ENCODE assay signal across 1 cellular context in the genomic region with DNA sequence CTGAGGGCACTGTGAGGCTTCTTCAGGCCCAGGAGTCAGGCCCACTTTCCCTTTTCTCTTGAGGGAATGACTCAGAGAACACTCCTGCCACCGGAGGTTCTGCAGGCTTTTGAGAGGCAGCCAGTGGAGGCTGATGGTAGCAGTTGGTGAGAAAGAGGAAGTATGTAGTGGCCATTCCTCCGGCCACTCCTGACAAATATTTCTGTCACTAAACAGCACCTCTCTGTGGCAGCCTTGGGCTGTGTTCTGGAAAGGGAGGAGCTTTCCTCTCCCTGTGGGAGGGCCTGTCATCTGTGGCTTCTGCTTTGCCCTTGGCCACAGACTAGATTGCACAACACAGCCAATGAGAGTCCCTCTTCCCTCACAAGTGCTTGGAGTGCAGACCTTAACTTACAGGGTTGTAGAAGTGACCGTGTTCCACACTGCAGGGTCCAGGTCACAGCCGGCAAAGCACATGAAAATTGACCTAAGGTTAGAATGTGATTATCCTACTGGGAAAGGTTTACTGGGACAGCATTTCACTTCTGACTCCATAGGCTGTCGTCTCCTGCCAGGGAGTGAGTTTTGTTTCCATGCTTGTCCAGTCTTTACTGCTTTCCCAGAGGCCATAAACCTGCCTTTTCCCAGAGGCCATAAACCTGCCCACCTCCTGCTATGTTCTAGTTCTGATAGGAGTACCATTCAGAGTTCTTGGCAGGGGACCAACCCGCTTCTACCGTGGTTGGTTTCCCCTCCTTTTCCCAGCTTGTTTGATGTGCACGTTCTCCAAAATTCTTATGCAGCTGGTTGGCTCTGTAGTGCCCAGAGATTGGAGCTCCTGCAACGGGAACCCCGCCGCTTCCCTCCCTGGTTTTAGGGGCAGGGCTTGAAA.
TF ChIP-seq lines count a peak whose summit lies in the region.

No MANE protein-coding gene starts in this region.

TF ChIP-seq in GM12878, 131 proteins besides CTCF, POLR2A, EP300 and RAD21 (continued from another document and continues in another):
- TF ChIP-seq, protein P1, sequence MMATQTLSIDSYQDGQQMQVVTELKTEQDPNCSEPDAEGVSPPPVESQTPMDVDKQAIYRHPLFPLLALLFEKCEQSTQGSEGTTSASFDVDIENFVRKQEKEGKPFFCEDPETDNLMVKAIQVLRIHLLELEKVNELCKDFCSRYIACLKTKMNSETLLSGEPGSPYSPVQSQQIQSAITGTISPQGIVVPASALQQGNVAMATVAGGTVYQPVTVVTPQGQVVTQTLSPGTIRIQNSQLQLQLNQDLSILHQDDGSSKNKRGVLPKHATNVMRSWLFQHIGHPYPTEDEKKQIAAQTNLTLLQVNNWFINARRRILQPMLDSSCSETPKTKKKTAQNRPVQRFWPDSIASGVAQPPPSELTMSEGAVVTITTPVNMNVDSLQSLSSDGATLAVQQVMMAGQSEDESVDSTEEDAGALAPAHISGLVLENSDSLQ (IDR thresholded peaks at IDR 0.05): peak; percentile 82
- TF ChIP-seq, protein P2, sequence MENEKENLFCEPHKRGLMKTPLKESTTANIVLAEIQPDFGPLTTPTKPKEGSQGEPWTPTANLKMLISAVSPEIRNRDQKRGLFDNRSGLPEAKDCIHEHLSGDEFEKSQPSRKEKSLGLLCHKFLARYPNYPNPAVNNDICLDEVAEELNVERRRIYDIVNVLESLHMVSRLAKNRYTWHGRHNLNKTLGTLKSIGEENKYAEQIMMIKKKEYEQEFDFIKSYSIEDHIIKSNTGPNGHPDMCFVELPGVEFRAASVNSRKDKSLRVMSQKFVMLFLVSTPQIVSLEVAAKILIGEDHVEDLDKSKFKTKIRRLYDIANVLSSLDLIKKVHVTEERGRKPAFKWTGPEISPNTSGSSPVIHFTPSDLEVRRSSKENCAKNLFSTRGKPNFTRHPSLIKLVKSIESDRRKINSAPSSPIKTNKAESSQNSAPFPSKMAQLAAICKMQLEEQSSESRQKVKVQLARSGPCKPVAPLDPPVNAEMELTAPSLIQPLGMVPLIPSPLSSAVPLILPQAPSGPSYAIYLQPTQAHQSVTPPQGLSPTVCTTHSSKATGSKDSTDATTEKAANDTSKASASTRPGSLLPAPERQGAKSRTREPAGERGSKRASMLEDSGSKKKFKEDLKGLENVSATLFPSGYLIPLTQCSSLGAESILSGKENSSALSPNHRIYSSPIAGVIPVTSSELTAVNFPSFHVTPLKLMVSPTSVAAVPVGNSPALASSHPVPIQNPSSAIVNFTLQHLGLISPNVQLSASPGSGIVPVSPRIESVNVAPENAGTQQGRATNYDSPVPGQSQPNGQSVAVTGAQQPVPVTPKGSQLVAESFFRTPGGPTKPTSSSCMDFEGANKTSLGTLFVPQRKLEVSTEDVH (IDR thresholded peaks at IDR 0.05; ENCODE audit: low read depth, partially characterized antibody): no peak
- TF ChIP-seq, protein P3, sequence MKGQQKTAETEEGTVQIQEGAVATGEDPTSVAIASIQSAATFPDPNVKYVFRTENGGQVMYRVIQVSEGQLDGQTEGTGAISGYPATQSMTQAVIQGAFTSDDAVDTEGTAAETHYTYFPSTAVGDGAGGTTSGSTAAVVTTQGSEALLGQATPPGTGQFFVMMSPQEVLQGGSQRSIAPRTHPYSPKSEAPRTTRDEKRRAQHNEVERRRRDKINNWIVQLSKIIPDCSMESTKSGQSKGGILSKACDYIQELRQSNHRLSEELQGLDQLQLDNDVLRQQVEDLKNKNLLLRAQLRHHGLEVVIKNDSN (IDR thresholded peaks at IDR 0.05; ENCODE audit: borderline replicate concordance, extremely low read length, insufficient read depth, low read depth, low read length): no peak
- no peak for TF ChIP-seq ZBED1 (IDR thresholded peaks at IDR 0.05; ENCODE audit: borderline replicate concordance)
- TF ChIP-seq POLR2AphosphoS5 (IDR thresholded peaks at IDR 0.05; ENCODE audit: low read length): no peak
- no peak for TF ChIP-seq MTA3 (IDR thresholded peaks at IDR 0.05; ENCODE audit: borderline replicate concordance, low read length)
- no peak for TF ChIP-seq NFIC (IDR thresholded peaks at IDR 0.05; ENCODE audit: low read depth, low read length)
- no peak for TF ChIP-seq SP1 (IDR thresholded peaks at IDR 0.05; ENCODE audit: low read depth, low read length)
- TF ChIP-seq, protein P4, sequence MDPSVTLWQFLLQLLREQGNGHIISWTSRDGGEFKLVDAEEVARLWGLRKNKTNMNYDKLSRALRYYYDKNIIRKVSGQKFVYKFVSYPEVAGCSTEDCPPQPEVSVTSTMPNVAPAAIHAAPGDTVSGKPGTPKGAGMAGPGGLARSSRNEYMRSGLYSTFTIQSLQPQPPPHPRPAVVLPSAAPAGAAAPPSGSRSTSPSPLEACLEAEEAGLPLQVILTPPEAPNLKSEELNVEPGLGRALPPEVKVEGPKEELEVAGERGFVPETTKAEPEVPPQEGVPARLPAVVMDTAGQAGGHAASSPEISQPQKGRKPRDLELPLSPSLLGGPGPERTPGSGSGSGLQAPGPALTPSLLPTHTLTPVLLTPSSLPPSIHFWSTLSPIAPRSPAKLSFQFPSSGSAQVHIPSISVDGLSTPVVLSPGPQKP (IDR thresholded peaks at IDR 0.05; ENCODE audit: low read depth, low read length): 0 out of 2 replicates have a peak, but pooled peaks have one; percentile 48
- no peak for TF ChIP-seq TAF1 (IDR thresholded peaks at IDR 0.05; ENCODE audit: borderline replicate concordance, low read depth, low read length)
- TF ChIP-seq, protein P5, sequence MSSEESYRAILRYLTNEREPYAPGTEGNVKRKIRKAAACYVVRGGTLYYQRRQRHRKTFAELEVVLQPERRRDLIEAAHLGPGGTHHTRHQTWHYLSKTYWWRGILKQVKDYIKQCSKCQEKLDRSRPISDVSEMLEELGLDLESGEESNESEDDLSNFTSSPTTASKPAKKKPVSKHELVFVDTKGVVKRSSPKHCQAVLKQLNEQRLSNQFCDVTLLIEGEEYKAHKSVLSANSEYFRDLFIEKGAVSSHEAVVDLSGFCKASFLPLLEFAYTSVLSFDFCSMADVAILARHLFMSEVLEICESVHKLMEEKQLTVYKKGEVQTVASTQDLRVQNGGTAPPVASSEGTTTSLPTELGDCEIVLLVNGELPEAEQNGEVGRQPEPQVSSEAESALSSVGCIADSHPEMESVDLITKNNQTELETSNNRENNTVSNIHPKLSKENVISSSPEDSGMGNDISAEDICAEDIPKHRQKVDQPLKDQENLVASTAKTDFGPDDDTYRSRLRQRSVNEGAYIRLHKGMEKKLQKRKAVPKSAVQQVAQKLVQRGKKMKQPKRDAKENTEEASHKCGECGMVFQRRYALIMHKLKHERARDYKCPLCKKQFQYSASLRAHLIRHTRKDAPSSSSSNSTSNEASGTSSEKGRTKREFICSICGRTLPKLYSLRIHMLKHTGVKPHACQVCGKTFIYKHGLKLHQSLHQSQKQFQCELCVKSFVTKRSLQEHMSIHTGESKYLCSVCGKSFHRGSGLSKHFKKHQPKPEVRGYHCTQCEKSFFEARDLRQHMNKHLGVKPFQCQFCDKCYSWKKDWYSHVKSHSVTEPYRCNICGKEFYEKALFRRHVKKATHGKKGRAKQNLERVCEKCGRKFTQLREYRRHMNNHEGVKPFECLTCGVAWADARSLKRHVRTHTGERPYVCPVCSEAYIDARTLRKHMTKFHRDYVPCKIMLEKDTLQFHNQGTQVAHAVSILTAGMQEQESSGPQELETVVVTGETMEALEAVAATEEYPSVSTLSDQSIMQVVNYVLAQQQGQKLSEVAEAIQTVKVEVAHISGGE (CRISPR knock-in tag; IDR thresholded peaks at IDR 0.05): no peak
- TF ChIP-seq BRCA1 (IDR thresholded peaks at IDR 0.05; ENCODE audit: low read depth, low read length): 0 out of 2 replicates have a peak, but pooled peaks have one; percentile 14
- TF ChIP-seq, protein P6, sequence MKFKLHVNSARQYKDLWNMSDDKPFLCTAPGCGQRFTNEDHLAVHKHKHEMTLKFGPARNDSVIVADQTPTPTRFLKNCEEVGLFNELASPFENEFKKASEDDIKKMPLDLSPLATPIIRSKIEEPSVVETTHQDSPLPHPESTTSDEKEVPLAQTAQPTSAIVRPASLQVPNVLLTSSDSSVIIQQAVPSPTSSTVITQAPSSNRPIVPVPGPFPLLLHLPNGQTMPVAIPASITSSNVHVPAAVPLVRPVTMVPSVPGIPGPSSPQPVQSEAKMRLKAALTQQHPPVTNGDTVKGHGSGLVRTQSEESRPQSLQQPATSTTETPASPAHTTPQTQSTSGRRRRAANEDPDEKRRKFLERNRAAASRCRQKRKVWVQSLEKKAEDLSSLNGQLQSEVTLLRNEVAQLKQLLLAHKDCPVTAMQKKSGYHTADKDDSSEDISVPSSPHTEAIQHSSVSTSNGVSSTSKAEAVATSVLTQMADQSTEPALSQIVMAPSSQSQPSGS (IDR thresholded peaks at IDR 0.05; ENCODE audit: low read length): no peak
- no peak; the same call in 2 of the 3 replicates for TF ChIP-seq POU2F2 (IDR thresholded peaks at IDR 0.05; ENCODE audit: borderline replicate concordance, low read depth, low read length)
- TF ChIP-seq ZNF24 (IDR thresholded peaks at IDR 0.05): no peak
- no peak for TF ChIP-seq ZNF274 (IDR thresholded peaks at IDR 0.05; ENCODE audit: insufficient read depth, insufficient read length)
- TF ChIP-seq, protein P7, sequence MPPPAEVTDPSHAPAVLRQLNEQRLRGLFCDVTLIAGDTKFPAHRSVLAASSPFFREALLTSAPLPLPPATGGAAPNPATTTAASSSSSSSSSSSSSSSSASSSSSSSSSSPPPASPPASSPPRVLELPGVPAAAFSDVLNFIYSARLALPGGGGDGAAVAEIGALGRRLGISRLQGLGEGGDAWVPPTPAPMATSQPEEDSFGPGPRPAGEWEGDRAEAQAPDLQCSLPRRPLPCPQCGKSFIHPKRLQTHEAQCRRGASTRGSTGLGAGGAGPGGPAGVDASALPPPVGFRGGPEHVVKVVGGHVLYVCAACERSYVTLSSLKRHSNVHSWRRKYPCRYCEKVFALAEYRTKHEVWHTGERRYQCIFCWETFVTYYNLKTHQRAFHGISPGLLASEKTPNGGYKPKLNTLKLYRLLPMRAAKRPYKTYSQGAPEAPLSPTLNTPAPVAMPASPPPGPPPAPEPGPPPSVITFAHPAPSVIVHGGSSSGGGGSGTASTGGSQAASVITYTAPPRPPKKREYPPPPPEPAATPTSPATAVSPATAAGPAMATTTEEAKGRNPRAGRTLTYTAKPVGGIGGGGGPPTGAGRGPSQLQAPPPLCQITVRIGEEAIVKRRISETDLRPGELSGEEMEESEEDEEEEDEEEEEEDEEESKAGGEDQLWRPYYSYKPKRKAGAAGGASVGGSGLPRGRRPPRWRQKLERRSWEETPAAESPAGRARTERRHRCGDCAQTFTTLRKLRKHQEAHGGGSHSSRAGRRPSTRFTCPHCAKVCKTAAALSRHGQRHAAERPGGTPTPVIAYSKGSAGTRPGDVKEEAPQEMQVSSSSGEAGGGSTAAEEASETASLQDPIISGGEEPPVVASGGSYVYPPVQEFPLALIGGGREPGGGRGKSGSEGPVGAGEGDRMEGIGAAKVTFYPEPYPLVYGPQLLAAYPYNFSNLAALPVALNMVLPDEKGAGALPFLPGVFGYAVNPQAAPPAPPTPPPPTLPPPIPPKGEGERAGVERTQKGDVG (CRISPR knock-in tag; IDR thresholded peaks at IDR 0.05): no peak
- TF ChIP-seq PML (IDR thresholded peaks at IDR 0.05; ENCODE audit: low read length): no peak
- peak; percentile 27; the same call in 1 of the 2 replicates for TF ChIP-seq ATF7 (IDR thresholded peaks at IDR 0.05; ENCODE audit: low read depth)
- TF ChIP-seq TCF7 (IDR thresholded peaks at IDR 0.05; ENCODE audit: borderline replicate concordance): no peak
- TF ChIP-seq SIN3A (IDR thresholded peaks at IDR 0.05; ENCODE audit: low read depth, low read length): 0 out of 2 replicates have a peak, but pooled peaks have one; percentile 57
- no peak for TF ChIP-seq FOXK2 (IDR thresholded peaks at IDR 0.05)
- no peak for TF ChIP-seq SUPT20H (IDR thresholded peaks at IDR 0.05; ENCODE audit: borderline replicate concordance, control insufficient read depth, low read depth, low read length)
- no peak for TF ChIP-seq GABPA (IDR thresholded peaks at IDR 0.05; ENCODE audit: low read depth)
- no peak for TF ChIP-seq CBX5 (IDR thresholded peaks at IDR 0.05; ENCODE audit: low read depth)
- no peak for TF ChIP-seq BCL11A (IDR thresholded peaks at IDR 0.05; ENCODE audit: low read depth, low read length)
- TF ChIP-seq SUZ12 (IDR thresholded peaks at IDR 0.05; ENCODE audit: unreplicated experiment): no peak
- no peak for TF ChIP-seq MYB (IDR thresholded peaks at IDR 0.05; ENCODE audit: borderline replicate concordance, low read depth, low read length)
- TF ChIP-seq, protein P8, sequence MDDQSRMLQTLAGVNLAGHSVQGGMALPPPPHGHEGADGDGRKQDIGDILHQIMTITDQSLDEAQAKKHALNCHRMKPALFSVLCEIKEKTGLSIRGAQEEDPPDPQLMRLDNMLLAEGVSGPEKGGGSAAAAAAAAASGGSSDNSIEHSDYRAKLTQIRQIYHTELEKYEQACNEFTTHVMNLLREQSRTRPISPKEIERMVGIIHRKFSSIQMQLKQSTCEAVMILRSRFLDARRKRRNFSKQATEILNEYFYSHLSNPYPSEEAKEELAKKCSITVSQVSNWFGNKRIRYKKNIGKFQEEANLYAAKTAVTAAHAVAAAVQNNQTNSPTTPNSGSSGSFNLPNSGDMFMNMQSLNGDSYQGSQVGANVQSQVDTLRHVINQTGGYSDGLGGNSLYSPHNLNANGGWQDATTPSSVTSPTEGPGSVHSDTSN (IDR thresholded peaks at IDR 0.05; ENCODE audit: insufficient replicate concordance, low read depth, low read length): no peak
- no peak for TF ChIP-seq ZNF217 (IDR thresholded peaks at IDR 0.05)
- TF ChIP-seq, protein P9, sequence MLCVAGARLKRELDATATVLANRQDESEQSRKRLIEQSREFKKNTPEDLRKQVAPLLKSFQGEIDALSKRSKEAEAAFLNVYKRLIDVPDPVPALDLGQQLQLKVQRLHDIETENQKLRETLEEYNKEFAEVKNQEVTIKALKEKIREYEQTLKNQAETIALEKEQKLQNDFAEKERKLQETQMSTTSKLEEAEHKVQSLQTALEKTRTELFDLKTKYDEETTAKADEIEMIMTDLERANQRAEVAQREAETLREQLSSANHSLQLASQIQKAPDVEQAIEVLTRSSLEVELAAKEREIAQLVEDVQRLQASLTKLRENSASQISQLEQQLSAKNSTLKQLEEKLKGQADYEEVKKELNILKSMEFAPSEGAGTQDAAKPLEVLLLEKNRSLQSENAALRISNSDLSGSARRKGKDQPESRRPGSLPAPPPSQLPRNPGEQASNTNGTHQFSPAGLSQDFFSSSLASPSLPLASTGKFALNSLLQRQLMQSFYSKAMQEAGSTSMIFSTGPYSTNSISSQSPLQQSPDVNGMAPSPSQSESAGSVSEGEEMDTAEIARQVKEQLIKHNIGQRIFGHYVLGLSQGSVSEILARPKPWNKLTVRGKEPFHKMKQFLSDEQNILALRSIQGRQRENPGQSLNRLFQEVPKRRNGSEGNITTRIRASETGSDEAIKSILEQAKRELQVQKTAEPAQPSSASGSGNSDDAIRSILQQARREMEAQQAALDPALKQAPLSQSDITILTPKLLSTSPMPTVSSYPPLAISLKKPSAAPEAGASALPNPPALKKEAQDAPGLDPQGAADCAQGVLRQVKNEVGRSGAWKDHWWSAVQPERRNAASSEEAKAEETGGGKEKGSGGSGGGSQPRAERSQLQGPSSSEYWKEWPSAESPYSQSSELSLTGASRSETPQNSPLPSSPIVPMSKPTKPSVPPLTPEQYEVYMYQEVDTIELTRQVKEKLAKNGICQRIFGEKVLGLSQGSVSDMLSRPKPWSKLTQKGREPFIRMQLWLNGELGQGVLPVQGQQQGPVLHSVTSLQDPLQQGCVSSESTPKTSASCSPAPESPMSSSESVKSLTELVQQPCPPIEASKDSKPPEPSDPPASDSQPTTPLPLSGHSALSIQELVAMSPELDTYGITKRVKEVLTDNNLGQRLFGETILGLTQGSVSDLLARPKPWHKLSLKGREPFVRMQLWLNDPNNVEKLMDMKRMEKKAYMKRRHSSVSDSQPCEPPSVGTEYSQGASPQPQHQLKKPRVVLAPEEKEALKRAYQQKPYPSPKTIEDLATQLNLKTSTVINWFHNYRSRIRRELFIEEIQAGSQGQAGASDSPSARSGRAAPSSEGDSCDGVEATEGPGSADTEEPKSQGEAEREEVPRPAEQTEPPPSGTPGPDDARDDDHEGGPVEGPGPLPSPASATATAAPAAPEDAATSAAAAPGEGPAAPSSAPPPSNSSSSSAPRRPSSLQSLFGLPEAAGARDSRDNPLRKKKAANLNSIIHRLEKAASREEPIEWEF (IDR thresholded peaks at IDR 0.05; ENCODE audit: insufficient replicate concordance, low read depth, low read length): no peak
- TF ChIP-seq IKZF1 (conservative IDR thresholded peaks at IDR 0.05): peak; percentile 64
